23 cellular contexts compared by ENCODE assay signal in the genomic region with DNA sequence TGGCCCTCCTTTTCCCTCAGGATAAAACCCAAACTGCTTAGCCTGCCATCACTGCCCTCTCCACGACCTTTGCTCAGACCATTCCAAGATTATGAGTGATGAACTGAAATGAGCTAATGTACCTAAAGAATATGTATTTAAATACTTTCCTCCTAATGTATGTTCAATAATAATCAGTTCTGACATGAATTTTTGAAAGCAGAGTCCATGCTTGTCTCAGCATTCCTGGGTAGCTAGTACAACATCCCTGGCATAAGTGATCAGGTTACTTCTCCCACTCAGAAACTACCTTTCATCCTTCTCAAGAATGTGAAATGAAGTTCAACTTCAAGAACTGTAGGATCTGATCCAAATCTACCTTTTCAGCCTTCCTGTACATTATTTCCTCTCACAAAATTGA.
"Had no signal": no experiment of that assay in that cellular context is flagged by ENCODE, and none has a peak within 500 bp of the region (broad histone marks: within the 10 kb centered on the region; RNA-seq: fewer than 3 reads in every experiment).

No MANE protein-coding gene starts in this region.

- ATAC-seq: effector memory CD8-positive, alpha-beta T cell; esophagus mucosa; gastroesophageal sphincter; heart left ventricle; left cardiac atrium; left lung; natural killer cell; psoas muscle; right cardiac atrium; stimulated activated memory B cell treated with anti-CD40 and anti-IgM and Interleukin-4, amounts not matched to agents 10 μg/mL and 1 μg/mL and 100 μg/mL, for 72 hours; stimulated activated naive CD8-positive, alpha-beta T cell treated with anti-CD3 and anti-CD28 coated beads, Interleukin-15, Interleukin-2, amounts not matched to agents 100 U/mL and 50 U/mL, for 24 hours had no signal

- H3K27ac ChIP-seq: gastroesophageal sphincter, heart left ventricle, hepatocyte, left lung, ovary, psoas muscle, sigmoid colon, thoracic aorta, tibial nerve, upper lobe of left lung had no signal

- DNase-seq: cortex of kidney; effector memory CD8-positive, alpha-beta T cell; foreskin fibroblast; heart left ventricle; left cardiac atrium; left lung; mesendoderm; natural killer cell; occipital lobe; ovary; posterior cingulate gyrus; psoas muscle; right cardiac atrium; sigmoid colon; stimulated activated CD4-positive, alpha-beta T cell treated with anti-CD3 and anti-CD28 coated beads, Interleukin-4, amount 100 ng/mL, for 4 hours; stimulated activated naive CD8-positive, alpha-beta T cell treated with anti-CD3 and anti-CD28 coated beads, Interleukin-15, Interleukin-2, amounts not matched to agents 100 U/mL and 50 U/mL, for 24 hours; upper lobe of left lung had no signal
